In the genomic region with DNA sequence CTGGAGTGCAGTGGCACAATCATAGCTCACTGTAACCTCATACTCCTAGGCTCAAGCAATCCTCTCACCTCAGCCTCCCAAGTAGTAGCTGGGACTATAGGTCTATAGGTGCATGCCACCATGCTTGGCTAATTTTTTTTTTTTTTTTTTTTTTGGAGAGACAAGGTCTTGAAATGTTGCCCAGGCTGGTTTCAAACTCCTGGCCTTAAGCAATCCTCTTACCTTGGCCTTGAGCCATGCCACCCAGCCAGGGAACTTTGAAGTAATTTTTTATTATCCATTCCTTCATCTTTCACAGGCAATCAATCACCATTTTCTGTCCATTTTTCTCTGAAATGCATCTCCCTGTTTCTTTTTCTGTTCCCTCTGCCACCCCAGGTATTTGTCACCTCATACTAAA, we compare ENCODE assay signal across 3 cellular contexts.
"Had no signal": no experiment of that assay in that cellular context is flagged by ENCODE, and none has a peak within 500 bp of the region (broad histone marks: within the 10 kb centered on the region; RNA-seq: fewer than 3 reads in every experiment).

No MANE protein-coding gene starts in this region.

- DNase-seq: GDM1, GF-D8 had no signal

- ATAC-seq: GM12878 had no signal

- H3K4me3 ChIP-seq: GM12878 had no signal
